Comparison of ENCODE assay signal across 23 cellular contexts in genomic region chr2:231392431-231393148, GRCh38. TPM values are rescaled to one million over a fixed set of nuclear protein-coding genes. Genes with fewer than 3 reads are reported as not detected.
DNase-seq lines count a peak whose midpoint lies in the region; ATAC-seq, FAIRE-seq and TF ChIP-seq lines count a peak whose summit lies in the region.
"Had no signal": no experiment of that assay in that cellular context is flagged by ENCODE, and none has a peak within 500 bp of the region (broad histone marks: within the 10 kb centered on the region; RNA-seq: fewer than 3 reads in every experiment).

No MANE protein-coding gene starts in this region.

- H3K4me2 ChIP-seq in HepG2 (ENCODE audit: low read depth, low read length), result no peak overlapping the region

- H3K27me3 ChIP-seq in HepG2 (ENCODE audit: control insufficient read depth in 1 of 2, insufficient read depth in 2 of 2, low read length in 2 of 2), result peaks cover 17 to 78% of the 10 kb centered on the region in 2 experiments
- peaks cover 49% of the 10 kb centered on the region for H3K27me3 ChIP-seq in gastroesophageal sphincter
- H3K27me3 ChIP-seq in breast epithelium, result peaks cover 3 to 7% of the 10 kb centered on the region in 2 donors
- H3K27me3 ChIP-seq: Peyer's patch had no signal

- no peaks in the 10 kb centered on the region for H4K20me1 ChIP-seq in HepG2 (ENCODE audit: insufficient read depth, low read length)

- POLR2A ChIA-PET in activated CD8-positive, alpha-beta T cell treated with anti-CD3 and anti-CD28 coated beads for 36 hours (lab: Charles Lee), result interaction anchor here (0.9 kb wide), 1 partner anchor 196 kb away, joined by 3 read pairs; no protein-coding TSS in a partner anchor
- POLR2A ChIA-PET in HepG2 (lab: Yijun Ruan, JAX), result no interaction called here

- H3K9ac ChIP-seq in HepG2 (ENCODE audit: insufficient read depth, low read depth, low read length), result no peak overlapping the region
- H3K9ac ChIP-seq: GM23248 had no signal

- TF ChIP-seq RAD21 in HepG2 (CRISPR knock-in tag; IDR thresholded peaks at IDR 0.05), result no peak

- no peaks in the 10 kb centered on the region for H3K79me2 ChIP-seq in HepG2 (ENCODE audit: insufficient read depth, low read length)

- peaks cover 19% of the 10 kb centered on the region for H3K27me3 Mint-ChIP-seq in stimulated activated naive CD8-positive, alpha-beta T cell treated with anti-CD3 and anti-CD28 coated beads, Interleukin-15, Interleukin-2, amounts not matched to agents 100 ng/mL and 50 ng/mL, for 24 hours
- H3K27me3 Mint-ChIP-seq in stimulated activated naive CD8-positive, alpha-beta T cell treated with anti-CD3 and anti-CD28 coated beads, Interleukin-15, amount 100 ng/mL, for 72 hours, result peaks cover 57% of the 10 kb centered on the region
- H3K27me3 Mint-ChIP-seq in activated CD8-positive, alpha-beta T cell treated with anti-CD3 and anti-CD28 coated beads for 36 hours, result peaks cover 23% of the 10 kb centered on the region

- DNase-seq in stimulated activated naive CD8-positive, alpha-beta T cell treated with anti-CD3 and anti-CD28 coated beads, Interleukin-15, amount 100 ng/mL, for 72 hours, result no peak
- DNase-seq in activated CD8-positive, alpha-beta T cell treated with anti-CD3 and anti-CD28 coated beads for 36 hours, result no peak
- DNase-seq in HepG2 (ENCODE audit: low spot score), result no peak
- no peak for DNase-seq in NCI-H1694 (lab: John Stamatoyannopoulos, UW)
- no peak for DNase-seq in AG20443 (ENCODE audit: low spot score)
- DNase-seq in breast epithelium (ENCODE audit: low spot score in 2 of 2), result no peak
- DNase-seq: activated CD4-positive, alpha-beta T cell treated with anti-CD3 and anti-CD28 coated beads for 4 hours; DMS79; GM23248; mesenchymal stem cell; NCI-H1048; retina; stimulated activated CD4-positive, alpha-beta T cell treated with anti-CD3 and anti-CD28 coated beads, Interleukin-15, amount 100 ng/mL, for 24 hours; stomach; upper lobe of right lung had no signal

- TF ChIP-seq POLR2A in HepG2 (IDR thresholded peaks at IDR 0.05; ENCODE audit: insufficient read depth in 1 of 2, low read depth in 2 of 2, low read length in 2 of 2) (no peak), gastroesophageal sphincter (IDR thresholded peaks at IDR 0.05) (no peak), breast epithelium (IDR thresholded peaks at IDR 0.05) (no peak)

- H3K9me3 ChIP-seq in HepG2 (ENCODE audit: low read length) (no peaks in the 10 kb centered on the region), gastroesophageal sphincter (no peaks in the 10 kb centered on the region), breast epithelium (no peaks in the 10 kb centered on the region)
- H3K9me3 ChIP-seq: Peyer's patch, stomach, upper lobe of right lung had no signal

- no TSS peak for BruUV-seq in HepG2 (replicated peaks; lab: Mats Ljungman, UMichigan)

- FAIRE-seq in HepG2 (lab: Jason Lieb, UNC), result no peak
- FAIRE-seq: K562 had no signal

- H3K4me1 ChIP-seq in HepG2 (ENCODE audit: insufficient read depth, low read length), result peaks cover 45% of the 10 kb centered on the region
- H3K4me1 ChIP-seq in gastroesophageal sphincter, result peaks cover 0 to 29% (median 3%) of the 10 kb centered on the region in 3 donors
- H3K4me1 ChIP-seq in breast epithelium, result peaks cover 3 to 6% of the 10 kb centered on the region in 2 donors

- H3K36me3 ChIP-seq in HepG2 (replicated peaks in 1 of 2; ENCODE audit: control insufficient read depth in 1 of 2, insufficient read depth in 2 of 2, low read length in 2 of 2), result no peaks in the 10 kb centered on the region
- no peaks in the 10 kb centered on the region for H3K36me3 ChIP-seq in gastroesophageal sphincter
- H3K36me3 ChIP-seq in breast epithelium, result no peaks in the 10 kb centered on the region
- H3K36me3 ChIP-seq: upper lobe of right lung had no signal

- 59% methylated on average over 14 of the region's 14 CpGs for WGBS in HepG2 (ENCODE audit: low lambda C conversion rate)
- WGBS in gastroesophageal sphincter (ENCODE audit: low coverage in 1 of 2), 2 donors, result 73 to 88% methylated on average over 4 of the region's 14 CpGs

- in situ Hi-C loops in HepG2 (cut with HindIII; ENCODE audit: extremely low pct_ligation_motif_present, low pct_unique_long_range_greater_than_20kb), result loop anchor here (10.0 kb wide), 1 partner anchor 98 kb away; no protein-coding TSS in a partner anchor

- H3K36me3 Mint-ChIP-seq in stimulated activated naive CD8-positive, alpha-beta T cell treated with anti-CD3 and anti-CD28 coated beads, Interleukin-15, Interleukin-2, amounts not matched to agents 100 ng/mL and 50 ng/mL, for 24 hours (ENCODE audit: low read depth), result no peaks in the 10 kb centered on the region
- H3K36me3 Mint-ChIP-seq in activated CD8-positive, alpha-beta T cell treated with anti-CD3 and anti-CD28 coated beads for 36 hours (ENCODE audit: low read depth), result no peaks in the 10 kb centered on the region
- H3K36me3 Mint-ChIP-seq: brain; CD8-positive, alpha-beta T cell had no signal

- H3K4me3 Mint-ChIP-seq in stimulated activated naive CD8-positive, alpha-beta T cell treated with anti-CD3 and anti-CD28 coated beads, Interleukin-15, Interleukin-2, amounts not matched to agents 100 ng/mL and 50 ng/mL, for 24 hours, result no peak overlapping the region
- no peak overlapping the region for H3K4me3 Mint-ChIP-seq in stimulated activated naive CD8-positive, alpha-beta T cell treated with anti-CD3 and anti-CD28 coated beads, Interleukin-15, amount 100 ng/mL, for 72 hours
- H3K4me3 Mint-ChIP-seq in activated CD8-positive, alpha-beta T cell treated with anti-CD3 and anti-CD28 coated beads for 36 hours, result no peak overlapping the region
- H3K4me3 Mint-ChIP-seq: activated naive CD4-positive, alpha-beta T cell treated with anti-CD3 and anti-CD28 coated beads for 36 hours; brain; neural crest cell had no signal

- TF ChIP-seq CTCF in activated CD8-positive, alpha-beta T cell treated with anti-CD3 and anti-CD28 coated beads for 36 hours (IDR thresholded peaks at IDR 0.05), result no peak
- no peak for TF ChIP-seq CTCF in HepG2 (CRISPR knock-in tag; IDR thresholded peaks at IDR 0.05)
- no peak for TF ChIP-seq CTCF in gastroesophageal sphincter (IDR thresholded peaks at IDR 0.05)
- TF ChIP-seq CTCF in breast epithelium (IDR thresholded peaks at IDR 0.05), result no peak

- H3K9me3 Mint-ChIP-seq in stimulated activated naive CD8-positive, alpha-beta T cell treated with anti-CD3 and anti-CD28 coated beads, Interleukin-15, Interleukin-2, amounts not matched to agents 100 ng/mL and 50 ng/mL, for 24 hours, result no peaks in the 10 kb centered on the region
- no peaks in the 10 kb centered on the region for H3K9me3 Mint-ChIP-seq in stimulated activated naive CD8-positive, alpha-beta T cell treated with anti-CD3 and anti-CD28 coated beads, Interleukin-15, amount 100 ng/mL, for 72 hours
- H3K9me3 Mint-ChIP-seq in activated CD8-positive, alpha-beta T cell treated with anti-CD3 and anti-CD28 coated beads for 36 hours, result no peaks in the 10 kb centered on the region
- H3K9me3 Mint-ChIP-seq: activated naive CD4-positive, alpha-beta T cell treated with anti-CD3 and anti-CD28 coated beads for 36 hours; CD8-positive, alpha-beta T cell; neural crest cell had no signal

- peak overlapping the region; percentile 96 for H3K27ac Mint-ChIP-seq in stimulated activated naive CD8-positive, alpha-beta T cell treated with anti-CD3 and anti-CD28 coated beads, Interleukin-15, Interleukin-2, amounts not matched to agents 100 ng/mL and 50 ng/mL, for 24 hours
- peak overlapping the region in 1 of 2 donors; percentile 95 for H3K27ac Mint-ChIP-seq in stimulated activated naive CD8-positive, alpha-beta T cell treated with anti-CD3 and anti-CD28 coated beads, Interleukin-15, amount 100 ng/mL, for 72 hours
- H3K27ac Mint-ChIP-seq in activated CD8-positive, alpha-beta T cell treated with anti-CD3 and anti-CD28 coated beads for 36 hours, result peak overlapping the region; percentile 88
- H3K27ac Mint-ChIP-seq: activated naive CD4-positive, alpha-beta T cell treated with anti-CD3 and anti-CD28 coated beads for 36 hours had no signal

- intact Hi-C loops in activated CD8-positive, alpha-beta T cell treated with anti-CD3 and anti-CD28 coated beads for 36 hours (cut with micrococcal nuclease), result no loop called here
- intact Hi-C loops in HepG2 (cut with micrococcal nuclease; ENCODE audit: unreplicated experiment) (loop anchor here (1.0 kb wide), 2 partner anchors 27 to 95 kb away; no protein-coding TSS in a partner anchor), breast epithelium (cut with DNase I; ENCODE audit: low total_unique reads) (no loop called here)

- H3K4me3 ChIP-seq in HepG2 (replicated peaks in 1 of 3; ENCODE audit: insufficient read depth in 1 of 3, low read depth in 2 of 3, low read length in 3 of 3), result no peak overlapping the region
- no peak overlapping the region for H3K4me3 ChIP-seq in gastroesophageal sphincter
- no peak overlapping the region for H3K4me3 ChIP-seq in breast epithelium
- H3K4me3 ChIP-seq: GM23248, K562, Peyer's patch, stomach, upper lobe of right lung had no signal

- no peak for TF ChIP-seq EP300 in HepG2 (IDR thresholded peaks at IDR 0.05; ENCODE audit: low read depth in 2 of 2, low read length in 2 of 2)
- TF ChIP-seq EP300 in HepG2 (CRISPR knock-in tag; IDR thresholded peaks at IDR 0.05; ENCODE audit: borderline replicate concordance), result no peak
- TF ChIP-seq EP300 in gastroesophageal sphincter (IDR thresholded peaks at IDR 0.05), result no peak

- H3K27ac ChIP-seq in HepG2 (ENCODE audit: extremely low read length, insufficient read depth, low read length) (no peak overlapping the region), gastroesophageal sphincter (no peak overlapping the region), breast epithelium (no peak overlapping the region)
- H3K27ac ChIP-seq: GM23248, stomach, upper lobe of right lung had no signal

- H2AFZ ChIP-seq in HepG2 (ENCODE audit: low read length), result no peak overlapping the region
- H2AFZ ChIP-seq: GM23248 had no signal

- ATAC-seq in stimulated activated naive CD8-positive, alpha-beta T cell treated with anti-CD3 and anti-CD28 coated beads, Interleukin-15, amount 100 ng/mL, for 72 hours, result no peak
- ATAC-seq in activated CD8-positive, alpha-beta T cell treated with anti-CD3 and anti-CD28 coated beads for 36 hours, result no peak
- no peak for ATAC-seq in HepG2
- ATAC-seq in gastroesophageal sphincter, result no peak
- ATAC-seq: upper lobe of right lung had no signal

- H3K4me1 Mint-ChIP-seq in stimulated activated naive CD8-positive, alpha-beta T cell treated with anti-CD3 and anti-CD28 coated beads, Interleukin-15, Interleukin-2, amounts not matched to agents 100 ng/mL and 50 ng/mL, for 24 hours (ENCODE audit: low read depth), result peaks cover 48% of the 10 kb centered on the region
- H3K4me1 Mint-ChIP-seq in stimulated activated naive CD8-positive, alpha-beta T cell treated with anti-CD3 and anti-CD28 coated beads, Interleukin-15, amount 100 ng/mL, for 72 hours, result peaks cover 44% of the 10 kb centered on the region
- peaks cover 21% of the 10 kb centered on the region for H3K4me1 Mint-ChIP-seq in activated CD8-positive, alpha-beta T cell treated with anti-CD3 and anti-CD28 coated beads for 36 hours (ENCODE audit: low read depth)

- CTCF ChIA-PET in activated CD8-positive, alpha-beta T cell treated with anti-CD3 and anti-CD28 coated beads for 36 hours (lab: Charles Lee), result interaction anchor here (1.4 to 3.4 kb wide), 2 partner anchors 166 to 340 kb away, joined by 3 to 12 read pairs; no protein-coding TSS in a partner anchor
- CTCF ChIA-PET in HepG2 (lab: Yijun Ruan, JAX; ENCODE audit: low intra/inter-chr PET ratio, low total read pairs), result interaction anchor here (1.3 to 1.4 kb wide), 2 partner anchors 96 to 165 kb away, joined by 5 to 9 read pairs; no protein-coding TSS in a partner anchor

RNA-seq across cellular contexts. Expression of gene B3GNT7, which starts 2.9 kb away (rescaled TPM):
- total RNA-seq in activated CD8-positive, alpha-beta T cell treated with anti-CD3 and anti-CD28 coated beads for 36 hours, result under 1 TPM in 1 of 2 experiments, not detected in 1; 0.29 TPM
- total RNA-seq in HepG2 (2016; rRNA removed; fragmentation: Illumina TruSeq; extraction: Trizol), result 0.24 TPM in 1 of 2 replicates, not detected in the other
- total RNA-seq in HepG2 (2016; cell fraction: cytosol; rRNA removed; fragmentation: Illumina TruSeq; extraction: Trizol; ENCODE audit: low read depth), result 0.18 TPM in 1 of 2 replicates, not detected in the other
- total RNA-seq in HepG2 (2016; cell fraction: insoluble cytoplasmic fraction; rRNA removed; fragmentation: Illumina TruSeq; extraction: Trizol), result 0.13 and 0.24 TPM in 2 replicates
- total RNA-seq in HepG2 (2016; cell fraction: membrane; rRNA removed; fragmentation: Illumina TruSeq; extraction: Trizol), result 0.07 and 0.19 TPM in 2 replicates
- total RNA-seq in HepG2 (2016; cell fraction: nucleus; rRNA removed; fragmentation: Illumina TruSeq; extraction: Trizol), result 0.28 and 0.59 TPM in 2 replicates
- polyA plus RNA-seq in HepG2 (2011; rRNA removed), result 0.04 and 0.12 TPM in 2 replicates
- polyA plus RNA-seq in HepG2 (2011; cell fraction: cytosol; rRNA removed), result 0.12 and 0.30 TPM in 2 replicates
- polyA plus RNA-seq in HepG2 (2011; cell fraction: nucleus; rRNA removed), result 0.21 and 0.24 TPM in 2 replicates
- 0.07 TPM in 1 of 2 replicates, not detected in the other for polyA plus RNA-seq in HepG2 (2012)
- 0.03 and 0.06 TPM in 2 replicates for polyA plus RNA-seq in HepG2 (2016; cell fraction: cytosol; fragmentation: Illumina TruSeq; extraction: Trizol; ENCODE audit: low read depth)
- polyA plus RNA-seq in HepG2 (2016; cell fraction: insoluble cytoplasmic fraction; fragmentation: Illumina TruSeq; extraction: Trizol; ENCODE audit: low read depth), result 0.20 TPM in 1 of 2 replicates, not detected in the other
- 0.10 and 0.13 TPM in 2 replicates for polyA plus RNA-seq in HepG2 (2016; cell fraction: membrane; fragmentation: Illumina TruSeq; extraction: Trizol; ENCODE audit: low read depth)
- polyA plus RNA-seq in HepG2 (2016; cell fraction: nucleus; fragmentation: Illumina TruSeq; extraction: Trizol; ENCODE audit: insufficient read depth, low read depth), result 0.40 and 0.51 TPM in 2 replicates
- polyA minus RNA-seq in HepG2 (2011; rRNA and poly(A)+ RNA removed; ENCODE audit: low replicate concordance), result 0.09 and 1.4 TPM in 2 replicates
- 0.35 and 0.59 TPM in 2 replicates for polyA minus RNA-seq in HepG2 (2011; cell fraction: cytosol; rRNA and poly(A)+ RNA removed)
- 0.64 TPM in 1 of 2 replicates, not detected in the other for polyA minus RNA-seq in HepG2 (2011; cell fraction: nucleus; rRNA and poly(A)+ RNA removed)
- total RNA-seq in gastroesophageal sphincter, result 1 to 10 TPM; 3.0 to 5.7 (median 3.6) TPM
- total RNA-seq in breast epithelium, result 1 to 10 TPM; 1.3 to 5.3 (median 2.3) TPM
- total RNA-seq: activated naive CD4-positive, alpha-beta T cell treated with anti-CD3 and anti-CD28 coated beads for 36 hours; GM23248 had no signal
- polyA plus RNA-seq: GM23248, K562 had no signal
